7 cellular contexts compared by ENCODE assay signal in the genomic region with DNA sequence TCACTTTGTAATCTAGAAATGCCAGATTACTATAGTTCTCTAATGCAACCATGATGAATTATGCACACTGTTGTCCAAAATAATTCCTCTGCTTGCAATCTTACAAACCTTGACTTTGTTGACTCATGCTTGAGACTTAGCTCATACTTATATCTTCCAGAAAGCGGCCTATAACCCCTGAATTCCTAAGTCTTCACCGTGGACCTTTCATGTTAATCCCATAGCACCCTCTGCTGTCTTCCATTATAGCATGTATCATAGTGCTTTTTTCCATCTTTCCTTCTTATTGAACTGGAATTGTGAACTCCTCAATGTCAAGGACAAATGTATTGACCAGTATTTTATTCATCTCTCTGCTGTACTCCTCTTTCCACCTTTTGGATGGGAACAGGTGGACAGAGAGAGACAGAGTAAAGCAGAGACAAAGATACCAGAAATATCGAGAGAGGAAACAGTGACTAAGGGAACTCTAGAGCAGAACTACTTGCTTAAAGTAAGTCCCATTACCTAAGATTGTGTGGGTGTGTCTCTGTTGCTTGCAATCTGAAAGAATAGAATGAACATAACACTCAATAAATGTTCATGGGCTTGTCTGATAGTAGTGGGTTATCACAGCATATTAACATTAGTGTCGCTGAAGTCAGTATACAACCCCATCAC.
DNase-seq lines count a peak whose midpoint lies in the region; ATAC-seq and TF ChIP-seq lines count a peak whose summit lies in the region.

No MANE protein-coding gene starts in this region.

- intact Hi-C loops in heart left ventricle (cut with DNase I), result loop anchor here in 9 of 10 donors (1.0 to 10.0 kb wide), 6 partner anchors 70 to 163 kb away; a partner anchor contains a TSS

- ATAC-seq in heart left ventricle, result peak in 3 of 4 donors; percentile 57 to 68 (median 58)
- no peak for ATAC-seq in GM21786 (IDR thresholded peaks at IDR 0.05; ENCODE audit: unreplicated experiment)

- DNase-seq in HS-5 (ENCODE audit: low read depth) (peak; percentile 78), SK-N-DZ (ENCODE audit: low spot score) (peak; percentile 48), heart left ventricle (no peak), superior temporal gyrus (ENCODE audit: extremely low spot score) (peak; percentile 73)
- DNase-seq in stimulated activated CD8-positive, alpha-beta memory T cell treated with anti-CD3 and anti-CD28 coated beads, Interleukin-4, amount 100 ng/mL, for 48 hours, result no peak
- no peak for DNase-seq in activated naive CD4-positive, alpha-beta T cell treated with anti-CD3 and anti-CD28 coated beads, Interleukin-2, amount 50 U/mL, for 16 hours

- peaks cover 0 to 17% (median 2%) of the 10 kb centered on the region in 12 donors for H3K4me1 ChIP-seq in heart left ventricle

- no peaks in the 10 kb centered on the region for H3K27me3 ChIP-seq in heart left ventricle

- no peaks in the 10 kb centered on the region for H3K36me3 ChIP-seq in heart left ventricle

- no peak overlapping the region for H3K27ac ChIP-seq in heart left ventricle

- peaks cover 0 to 5% (median 0%) of the 10 kb centered on the region in 12 donors for H3K9me3 ChIP-seq in heart left ventricle

- TF ChIP-seq POLR2A in heart left ventricle (IDR thresholded peaks at IDR 0.05), result no peak

- peak; percentile 17 to 74 (median 57) for TF ChIP-seq CTCF in heart left ventricle (IDR thresholded peaks at IDR 0.05)

- no peak overlapping the region for H3K4me3 ChIP-seq in heart left ventricle

- whole genome bisulfite sequencing in heart left ventricle, 4 donors, result 56 to 64% (median 60%) methylated on average over 4 of the region's 4 CpGs

Comparison
In these comparisons a context has a peak if more than half of its experiments do, and no peak if none do; other contexts are left out.
1. DNase-seq: peak in HS-5 (single experiment), SK-N-DZ (single experiment) and superior temporal gyrus (single experiment); none in heart left ventricle (0 of 5), stimulated activated CD8-positive, alpha-beta memory T cell treated with anti-CD3 and anti-CD28 coated beads, Interleukin-4, amount 100 ng/mL, for 48 hours (single experiment) and activated naive CD4-positive, alpha-beta T cell treated with anti-CD3 and anti-CD28 coated beads, Interleukin-2, amount 50 U/mL, for 16 hours (single experiment).